ENCODE assay signal across 8 cellular contexts in genomic region chr10:68901106-68901927, GRCh38. TPM values are rescaled to one million over a fixed set of nuclear protein-coding genes. Genes with fewer than 3 reads are reported as not detected.
DNase-seq lines count a peak whose midpoint lies in the region; ATAC-seq and TF ChIP-seq lines count a peak whose summit lies in the region.

Gene DDX50, plus strand, starts transcription at chr10:68901315. Its CDS starts 70 bp downstream, at chr10:68901385.

- peaks cover 2% of the 10 kb centered on the region for H3K36me3 Mint-ChIP-seq in IgD-negative memory B cell

- H3K27ac Mint-ChIP-seq in IgD-negative memory B cell = peak within 1 kb of the TSS; percentile 99 to 100 (median 99)

- no peaks in the 10 kb centered on the region for H3K27me3 ChIP-seq in mononuclear cell (ENCODE audit: insufficient read depth, low read length)

- H3K9me3 Mint-ChIP-seq in IgD-negative memory B cell = no peaks in the 10 kb centered on the region

- ATAC-seq in GM21529 (IDR thresholded peaks at IDR 0.05; ENCODE audit: unreplicated experiment) = peak; percentile 97

- peak within 1 kb of the TSS; percentile 94 for H3K4me3 ChIP-seq in epithelial cell of esophagus (ENCODE audit: low read length)
- H3K4me3 ChIP-seq in mononuclear cell (ENCODE audit: low read length) = peak within 1 kb of the TSS; percentile 87

- H3K4me1 ChIP-seq in mononuclear cell (ENCODE audit: insufficient read depth, low read length) = peaks cover 32% of the 10 kb centered on the region

- peak; percentile 99 for DNase-seq in DMS114 treated with DMSO at 0.1 percent for 48 hours (lab: John Stamatoyannopoulos, UW; ENCODE audit: unreplicated experiment)
- DNase-seq in OCI-M2 (lab: John Stamatoyannopoulos, UW; ENCODE audit: unreplicated experiment) = peak; percentile 88
- peak; percentile 94 for DNase-seq in activated T-cell treated with anti-CD3 and anti-CD28 coated beads for 4 hours
- peak; percentile 99 for DNase-seq in epithelial cell of esophagus (ENCODE audit: low read depth)
- peak; percentile 91 for DNase-seq in stimulated activated CD8-positive, alpha-beta memory T cell treated with anti-CD3 and anti-CD28 coated beads, Interleukin-4, amount 100 ng/mL, for 24 hours (ENCODE audit: low read depth)

- peak within 1 kb of the TSS; percentile 97 to 100 (median 99) for H3K4me3 Mint-ChIP-seq in IgD-negative memory B cell

- H3K4me1 Mint-ChIP-seq in IgD-negative memory B cell = peaks cover 17 to 34% (median 32%) of the 10 kb centered on the region in 3 donors

- no peaks in the 10 kb centered on the region for H3K27me3 Mint-ChIP-seq in IgD-negative memory B cell

- no peaks in the 10 kb centered on the region for H3K9me3 ChIP-seq in mononuclear cell (ENCODE audit: low read depth, low read length)

- no peak for TF ChIP-seq CTCF in epithelial cell of esophagus (IDR thresholded peaks at IDR 0.05; ENCODE audit: insufficient read depth, low read depth, low read length, missing control alignments)

RNA-seq across cellular contexts. Expression of gene DDX50, which starts in this region (rescaled TPM):
- 22.0 TPM for polyA plus RNA-seq in IgD-negative memory B cell
- 40.0 TPM for total RNA-seq in mononuclear cell

Comparison
In these comparisons a context has a peak if more than half of its experiments do, and no peak if none do; other contexts are left out.
1. Peak in every context shown above with its lines: DNase-seq, ATAC-seq and H3K4me3 ChIP-seq.